1 cellular context compared by ENCODE assay signal in the genomic region with DNA sequence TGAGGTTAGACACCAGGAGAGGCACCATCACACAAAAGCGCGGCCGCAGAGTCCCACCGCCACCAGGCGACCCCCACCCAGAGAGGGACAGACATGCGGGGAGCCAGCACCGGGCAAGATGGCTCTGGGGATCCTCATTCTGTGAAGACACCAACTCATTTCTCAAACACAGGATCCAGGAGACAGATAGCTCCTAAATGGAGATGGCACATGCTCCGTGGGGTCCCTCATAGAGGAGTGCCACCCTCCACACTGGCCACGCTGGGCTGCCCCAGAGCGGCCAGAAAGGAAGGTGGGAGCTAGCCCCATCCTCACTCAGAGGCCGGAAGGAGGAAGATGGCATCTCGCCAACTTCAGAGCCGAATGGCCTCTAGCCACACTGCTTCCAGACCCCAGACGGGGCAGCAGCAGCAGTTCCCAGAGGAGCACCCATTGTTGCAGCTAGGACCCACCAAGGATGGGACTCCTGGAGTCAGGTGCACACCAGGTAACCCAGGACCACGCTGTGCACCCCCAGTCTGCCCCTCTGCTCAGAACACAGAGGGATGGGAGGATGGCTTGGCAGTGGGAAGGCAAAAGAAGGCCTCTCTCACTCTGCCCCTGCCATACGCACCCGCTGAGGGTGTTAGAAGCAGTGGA.
TF ChIP-seq lines count a peak whose summit lies in the region.

No MANE protein-coding gene starts in this region.

TF ChIP-seq in GM12878, 131 proteins besides CTCF, POLR2A, EP300 and RAD21 (continued from another document):
- TF ChIP-seq TBL1XR1 (IDR thresholded peaks at IDR 0.05; ENCODE audit: low read depth, low read length): no peak
